In the genomic region with DNA sequence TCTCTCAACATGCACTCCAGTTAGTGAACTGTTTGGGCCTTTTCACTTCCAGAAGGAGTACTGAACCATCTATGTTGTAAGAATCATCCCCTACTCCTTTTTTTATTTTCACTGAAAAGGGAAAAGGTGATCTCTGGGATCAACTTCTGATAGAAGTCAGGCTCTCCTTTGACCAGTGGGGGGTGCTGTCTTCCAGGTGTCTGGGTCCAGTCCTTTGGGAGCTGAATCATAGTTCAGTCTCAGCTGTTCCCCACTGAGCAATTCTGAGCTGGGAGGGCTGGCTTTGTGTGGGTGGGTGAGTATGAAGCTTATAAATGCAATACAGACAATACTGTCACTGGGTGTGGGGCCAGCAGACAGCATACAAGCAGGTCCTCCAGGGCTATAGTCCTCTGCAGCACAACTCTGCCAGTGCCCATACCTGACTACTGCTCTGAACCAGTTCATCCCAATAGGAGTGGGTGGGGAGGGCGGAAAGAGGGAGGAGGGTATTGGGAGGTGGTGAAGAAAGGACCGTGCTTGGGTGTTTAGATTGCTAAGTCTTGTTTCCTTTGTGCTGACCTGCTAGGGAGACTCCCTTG, we compare ENCODE assay signal across 8 cellular contexts. TPM values are rescaled to one million over a fixed set of nuclear protein-coding genes. Genes with fewer than 3 reads are reported as not detected.
DNase-seq lines count a peak whose midpoint lies in the region; ATAC-seq and TF ChIP-seq lines count a peak whose summit lies in the region.

No MANE protein-coding gene starts in this region.

- DNase-seq in SHP77 (lab: John Stamatoyannopoulos, UW), result peak; percentile 36 to 41
- no peak for DNase-seq in SHP77 treated with DMSO at 0.1 percent for 48 hours (lab: John Stamatoyannopoulos, UW)
- peak; percentile 67 for DNase-seq in NCI-H1694 (lab: John Stamatoyannopoulos, UW)
- DNase-seq in activated CD8-positive, alpha-beta memory T cell treated with anti-CD3 and anti-CD28 coated beads for 24 hours, result peak; percentile 74
- DNase-seq in omental fat pad (ENCODE audit: low spot score), result no peak

- no peak for TF ChIP-seq CTCF in omental fat pad (IDR thresholded peaks at IDR 0.05)

- ATAC-seq in esophagus mucosa, result peak; percentile 86
- ATAC-seq in omental fat pad (ENCODE audit: low FRiP score), result peak; percentile 61
- ATAC-seq in GM21825 (IDR thresholded peaks at IDR 0.05; ENCODE audit: unreplicated experiment), result no peak
- ATAC-seq in GM18861 (IDR thresholded peaks at IDR 0.05; ENCODE audit: unreplicated experiment), result no peak

RNA-seq across cellular contexts. Expression of gene SARS1, which starts 12.5 kb away (rescaled TPM):
- total RNA-seq in esophagus mucosa (154 TPM), omental fat pad (100 to 1,000 TPM; 109 to 151 (median 132) TPM)

RNA-seq across cellular contexts. Expression of gene CELSR2, which starts 48.1 kb away (rescaled TPM):
- total RNA-seq in esophagus mucosa (41.6 TPM), omental fat pad (1 to 10 TPM; 1.6 to 2.6 (median 1.9) TPM)

Comparison
In these comparisons a context has a peak if more than half of its experiments do, and no peak if none do; other contexts are left out.
1. DNase-seq: peak in SHP77 (2 of 2), NCI-H1694 (single experiment) and activated CD8-positive, alpha-beta memory T cell treated with anti-CD3 and anti-CD28 coated beads for 24 hours (single experiment); none in SHP77 treated with DMSO at 0.1 percent for 48 hours (single experiment) and omental fat pad (single experiment).
2. ATAC-seq: peak in esophagus mucosa (single experiment) and omental fat pad (single experiment); none in GM21825 (single experiment) and GM18861 (single experiment).
3. RNA of gene CELSR2, which starts 48.1 kb away (total RNA-seq): 41.6 TPM in esophagus mucosa (single experiment); 1.6 to 2.6 TPM in omental fat pad; every median in the first group is over 10 times any median in the second.